Comparison of ENCODE assay signal across 19 cellular contexts in the genomic region with DNA sequence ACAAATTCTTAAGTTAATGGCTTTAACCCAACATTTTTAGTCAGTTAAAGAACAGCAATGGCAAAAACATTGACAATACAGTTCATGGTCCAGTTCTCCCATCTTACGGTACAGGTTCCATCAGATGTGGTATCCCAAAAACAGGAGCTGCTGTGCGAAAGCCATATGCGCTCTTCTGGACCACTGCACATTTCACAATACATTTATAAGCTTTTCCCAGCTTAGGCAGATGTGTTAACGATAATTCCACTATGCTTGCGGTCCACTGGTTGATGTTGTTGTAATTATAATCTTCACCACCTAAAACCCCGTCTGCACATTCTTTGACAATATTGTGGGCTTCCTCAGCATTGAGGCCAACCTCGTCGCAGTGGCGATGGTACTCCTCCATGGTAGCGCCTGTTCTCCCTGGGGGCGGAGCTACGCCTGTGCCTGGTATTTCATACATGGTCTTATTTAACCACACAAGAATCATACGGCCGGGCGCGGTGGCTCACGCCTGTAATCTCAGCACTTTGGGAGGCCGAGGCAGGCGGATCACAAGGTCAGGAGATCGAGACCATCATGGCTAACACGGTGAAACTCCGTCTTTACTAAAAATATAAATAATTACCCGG.
"Had no signal": no experiment of that assay in that cellular context is flagged by ENCODE, and none has a peak within 500 bp of the region (broad histone marks: within the 10 kb centered on the region; RNA-seq: fewer than 3 reads in every experiment).

No MANE protein-coding gene starts in this region.

- H3K4me2 ChIP-seq: hepatocyte had no signal

- H3K79me2 ChIP-seq: hepatocyte had no signal

- H2AFZ ChIP-seq: hepatocyte had no signal

- H3K36me3 ChIP-seq: stomach, thoracic aorta, transverse colon had no signal

- ATAC-seq: foreskin keratinocyte, left colon, psoas muscle had no signal

- H3K4me1 ChIP-seq: foreskin keratinocyte, psoas muscle, stomach, transverse colon had no signal

- DNase-seq: effector CD4-positive, alpha-beta T cell; endodermal cell; erythroblast; foreskin keratinocyte; left colon; mesendoderm; naive B cell; occipital lobe; psoas muscle; small intestine; stimulated activated CD4-positive, alpha-beta T cell treated with anti-CD3 and anti-CD28 coated beads, Interleukin-12 subunit alpha, Interleukin-12 subunit beta, amount 100 ng/mL, for 4 hours; stimulated activated naive CD4-positive, alpha-beta T cell; stomach; substantia nigra; transverse colon had no signal

- H3K27me3 ChIP-seq: foreskin keratinocyte, hepatocyte had no signal

- H3K9me3 ChIP-seq: psoas muscle, stomach, thoracic aorta, transverse colon had no signal

- H3K27ac ChIP-seq: coronary artery, foreskin keratinocyte, hepatocyte, psoas muscle, stomach, thoracic aorta, transverse colon had no signal

- H3K4me3 ChIP-seq: coronary artery, hepatocyte, psoas muscle, stomach, thoracic aorta, transverse colon had no signal

- FAIRE-seq: endothelial cell of umbilical vein had no signal
